In the genomic region with DNA sequence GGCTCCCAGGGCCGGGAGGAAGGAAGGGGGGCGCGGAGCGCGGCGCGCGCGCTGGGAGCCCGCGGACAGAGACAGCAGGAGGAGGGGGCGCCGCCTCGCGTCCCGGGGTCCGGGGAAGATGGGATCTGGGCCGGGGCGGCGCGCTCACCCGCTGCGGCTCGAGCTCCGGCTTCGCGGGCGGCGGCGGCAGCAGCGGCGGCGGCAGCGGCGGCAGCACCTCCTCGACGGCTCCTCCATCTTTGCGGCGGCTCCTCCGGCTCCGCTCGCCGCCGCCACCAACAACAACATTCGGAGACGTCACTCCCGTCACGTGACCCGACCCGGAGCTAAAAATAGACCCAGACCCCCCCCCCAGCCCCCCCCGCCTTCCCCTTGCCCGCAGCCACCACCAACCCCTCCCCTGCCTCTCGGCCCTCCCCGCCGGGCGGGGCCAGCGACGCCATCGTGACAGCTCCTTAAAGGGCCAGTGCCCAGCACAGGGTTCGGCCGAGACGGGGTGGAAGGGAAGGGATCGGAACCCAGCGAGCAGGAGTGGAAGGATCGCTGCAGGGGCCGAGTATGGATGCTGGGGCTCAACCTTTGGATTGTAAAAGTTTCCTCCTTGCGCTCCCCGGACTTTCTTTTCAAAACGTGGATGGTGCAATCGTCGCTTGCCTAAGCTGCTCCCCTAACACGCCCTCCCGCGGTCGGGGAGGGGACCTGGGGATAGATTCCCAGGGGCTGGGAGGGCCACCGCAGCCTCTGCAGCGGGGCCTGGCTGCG, we compare ENCODE assay signal across 1 cellular context.
A peak's percentile ranks its signal among the peaks of the same experiment; 100 is the strongest.
TF ChIP-seq lines count a peak whose summit lies in the region.

HDAC5 (minus strand) TSS at position 286 of the 762 bp plus-strand sequence. CDS start 6,126 bp downstream, outside the sequence.

TF ChIP-seq in HepG2, 621 proteins besides CTCF, POLR2A, EP300 and RAD21 (continued from another document and continues in another):
- TF ChIP-seq, protein P1, sequence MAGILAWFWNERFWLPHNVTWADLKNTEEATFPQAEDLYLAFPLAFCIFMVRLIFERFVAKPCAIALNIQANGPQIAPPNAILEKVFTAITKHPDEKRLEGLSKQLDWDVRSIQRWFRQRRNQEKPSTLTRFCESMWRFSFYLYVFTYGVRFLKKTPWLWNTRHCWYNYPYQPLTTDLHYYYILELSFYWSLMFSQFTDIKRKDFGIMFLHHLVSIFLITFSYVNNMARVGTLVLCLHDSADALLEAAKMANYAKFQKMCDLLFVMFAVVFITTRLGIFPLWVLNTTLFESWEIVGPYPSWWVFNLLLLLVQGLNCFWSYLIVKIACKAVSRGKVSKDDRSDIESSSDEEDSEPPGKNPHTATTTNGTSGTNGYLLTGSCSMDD (CRISPR knock-in tag; IDR thresholded peaks at IDR 0.05) = no peak
- TF ChIP-seq ZHX2 (IDR thresholded peaks at IDR 0.05; ENCODE audit: low read depth) (peak; percentile 63; the same call in 1 of the 2 replicates), ZHX2 (CRISPR knock-in tag; IDR thresholded peaks at IDR 0.05; ENCODE audit: borderline replicate concordance) (no peak), ZNF749 (CRISPR knock-in tag; IDR thresholded peaks at IDR 0.05; ENCODE audit: borderline replicate concordance) (peak; percentile 17; the same call in 1 of the 2 replicates), NFIB (CRISPR knock-in tag; IDR thresholded peaks at IDR 0.05; ENCODE audit: borderline replicate concordance) (no peak), ZNF576 (CRISPR knock-in tag; IDR thresholded peaks at IDR 0.05) (no peak), PAWR (CRISPR knock-in tag; IDR thresholded peaks at IDR 0.05; ENCODE audit: borderline replicate concordance) (no peak), SATB2 (CRISPR knock-in tag; IDR thresholded peaks at IDR 0.05) (no peak), ZNF879 (CRISPR knock-in tag; IDR thresholded peaks at IDR 0.05) (no peak), CHCHD3 (CRISPR knock-in tag; IDR thresholded peaks at IDR 0.05) (no peak), POLR2G (IDR thresholded peaks at IDR 0.05; ENCODE audit: low read depth, low read length) (peak; percentile 75), GATA4 (IDR thresholded peaks at IDR 0.05; ENCODE audit: borderline replicate concordance, low read depth) (peak; percentile 48; the same call in 1 of the 2 replicates), ZNF652 (CRISPR knock-in tag; IDR thresholded peaks at IDR 0.05; ENCODE audit: borderline replicate concordance, low read depth) (no peak; the same call in 1 of the 2 replicates), ZNF160 (CRISPR knock-in tag; IDR thresholded peaks at IDR 0.05) (peak; percentile 85; the same call in 1 of the 2 replicates), ZBTB7A (CRISPR knock-in tag; IDR thresholded peaks at IDR 0.05) (peak; percentile 36; the same call in 1 of the 2 replicates), EZH2 (conservative IDR thresholded peaks at IDR 0.05; ENCODE audit: low read depth, low read length) (no peak), KLF6 (CRISPR knock-in tag; IDR thresholded peaks at IDR 0.05) (no peak), ZNF766 (CRISPR knock-in tag; IDR thresholded peaks at IDR 0.05; ENCODE audit: borderline replicate concordance) (no peak), ZBTB25 (CRISPR knock-in tag; IDR thresholded peaks at IDR 0.05) (peak; percentile 58; the same call in 1 of the 2 replicates), ZFP37 (CRISPR knock-in tag; IDR thresholded peaks at IDR 0.05; ENCODE audit: borderline replicate concordance) (no peak), ZNF431 (CRISPR knock-in tag; IDR thresholded peaks at IDR 0.05; ENCODE audit: borderline replicate concordance, low read depth) (peak; percentile 87), JDP2 (CRISPR knock-in tag; IDR thresholded peaks at IDR 0.05; ENCODE audit: borderline replicate concordance) (no peak), RARA (CRISPR knock-in tag; IDR thresholded peaks at IDR 0.05) (peak; percentile 31; the same call in 1 of the 2 replicates), ZIK1 (CRISPR knock-in tag; IDR thresholded peaks at IDR 0.05; ENCODE audit: borderline replicate concordance, low read depth) (peak; percentile 83), CEBPB (IDR thresholded peaks at IDR 0.05; ENCODE audit: borderline replicate concordance, low read depth, low read length) (peak; percentile 97), ELF4 (CRISPR knock-in tag; IDR thresholded peaks at IDR 0.05; ENCODE audit: borderline replicate concordance) (no peak)
- TF ChIP-seq, protein P2, sequence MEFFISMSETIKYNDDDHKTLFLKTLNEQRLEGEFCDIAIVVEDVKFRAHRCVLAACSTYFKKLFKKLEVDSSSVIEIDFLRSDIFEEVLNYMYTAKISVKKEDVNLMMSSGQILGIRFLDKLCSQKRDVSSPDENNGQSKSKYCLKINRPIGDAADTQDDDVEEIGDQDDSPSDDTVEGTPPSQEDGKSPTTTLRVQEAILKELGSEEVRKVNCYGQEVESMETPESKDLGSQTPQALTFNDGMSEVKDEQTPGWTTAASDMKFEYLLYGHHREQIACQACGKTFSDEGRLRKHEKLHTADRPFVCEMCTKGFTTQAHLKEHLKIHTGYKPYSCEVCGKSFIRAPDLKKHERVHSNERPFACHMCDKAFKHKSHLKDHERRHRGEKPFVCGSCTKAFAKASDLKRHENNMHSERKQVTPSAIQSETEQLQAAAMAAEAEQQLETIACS (CRISPR knock-in tag; IDR thresholded peaks at IDR 0.05) = no peak; the same call in 1 of the 2 replicates
- TF ChIP-seq, protein P3, sequence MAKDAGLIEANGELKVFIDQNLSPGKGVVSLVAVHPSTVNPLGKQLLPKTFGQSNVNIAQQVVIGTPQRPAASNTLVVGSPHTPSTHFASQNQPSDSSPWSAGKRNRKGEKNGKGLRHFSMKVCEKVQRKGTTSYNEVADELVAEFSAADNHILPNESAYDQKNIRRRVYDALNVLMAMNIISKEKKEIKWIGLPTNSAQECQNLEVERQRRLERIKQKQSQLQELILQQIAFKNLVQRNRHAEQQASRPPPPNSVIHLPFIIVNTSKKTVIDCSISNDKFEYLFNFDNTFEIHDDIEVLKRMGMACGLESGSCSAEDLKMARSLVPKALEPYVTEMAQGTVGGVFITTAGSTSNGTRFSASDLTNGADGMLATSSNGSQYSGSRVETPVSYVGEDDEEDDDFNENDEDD (CRISPR knock-in tag; IDR thresholded peaks at IDR 0.05; ENCODE audit: borderline replicate concordance) = peak; percentile 10; the same call in 1 of the 2 replicates
- TF ChIP-seq, protein P4, sequence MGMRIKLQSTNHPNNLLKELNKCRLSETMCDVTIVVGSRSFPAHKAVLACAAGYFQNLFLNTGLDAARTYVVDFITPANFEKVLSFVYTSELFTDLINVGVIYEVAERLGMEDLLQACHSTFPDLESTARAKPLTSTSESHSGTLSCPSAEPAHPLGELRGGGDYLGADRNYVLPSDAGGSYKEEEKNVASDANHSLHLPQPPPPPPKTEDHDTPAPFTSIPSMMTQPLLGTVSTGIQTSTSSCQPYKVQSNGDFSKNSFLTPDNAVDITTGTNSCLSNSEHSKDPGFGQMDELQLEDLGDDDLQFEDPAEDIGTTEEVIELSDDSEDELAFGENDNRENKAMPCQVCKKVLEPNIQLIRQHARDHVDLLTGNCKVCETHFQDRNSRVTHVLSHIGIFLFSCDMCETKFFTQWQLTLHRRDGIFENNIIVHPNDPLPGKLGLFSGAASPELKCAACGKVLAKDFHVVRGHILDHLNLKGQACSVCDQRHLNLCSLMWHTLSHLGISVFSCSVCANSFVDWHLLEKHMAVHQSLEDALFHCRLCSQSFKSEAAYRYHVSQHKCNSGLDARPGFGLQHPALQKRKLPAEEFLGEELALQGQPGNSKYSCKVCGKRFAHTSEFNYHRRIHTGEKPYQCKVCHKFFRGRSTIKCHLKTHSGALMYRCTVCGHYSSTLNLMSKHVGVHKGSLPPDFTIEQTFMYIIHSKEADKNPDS (CRISPR knock-in tag; IDR thresholded peaks at IDR 0.05) = no peak
- TF ChIP-seq, protein P5, sequence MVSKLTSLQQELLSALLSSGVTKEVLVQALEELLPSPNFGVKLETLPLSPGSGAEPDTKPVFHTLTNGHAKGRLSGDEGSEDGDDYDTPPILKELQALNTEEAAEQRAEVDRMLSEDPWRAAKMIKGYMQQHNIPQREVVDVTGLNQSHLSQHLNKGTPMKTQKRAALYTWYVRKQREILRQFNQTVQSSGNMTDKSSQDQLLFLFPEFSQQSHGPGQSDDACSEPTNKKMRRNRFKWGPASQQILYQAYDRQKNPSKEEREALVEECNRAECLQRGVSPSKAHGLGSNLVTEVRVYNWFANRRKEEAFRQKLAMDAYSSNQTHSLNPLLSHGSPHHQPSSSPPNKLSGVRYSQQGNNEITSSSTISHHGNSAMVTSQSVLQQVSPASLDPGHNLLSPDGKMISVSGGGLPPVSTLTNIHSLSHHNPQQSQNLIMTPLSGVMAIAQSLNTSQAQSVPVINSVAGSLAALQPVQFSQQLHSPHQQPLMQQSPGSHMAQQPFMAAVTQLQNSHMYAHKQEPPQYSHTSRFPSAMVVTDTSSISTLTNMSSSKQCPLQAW (CRISPR knock-in tag; IDR thresholded peaks at IDR 0.05) = peak; percentile 91
- TF ChIP-seq, protein P6, sequence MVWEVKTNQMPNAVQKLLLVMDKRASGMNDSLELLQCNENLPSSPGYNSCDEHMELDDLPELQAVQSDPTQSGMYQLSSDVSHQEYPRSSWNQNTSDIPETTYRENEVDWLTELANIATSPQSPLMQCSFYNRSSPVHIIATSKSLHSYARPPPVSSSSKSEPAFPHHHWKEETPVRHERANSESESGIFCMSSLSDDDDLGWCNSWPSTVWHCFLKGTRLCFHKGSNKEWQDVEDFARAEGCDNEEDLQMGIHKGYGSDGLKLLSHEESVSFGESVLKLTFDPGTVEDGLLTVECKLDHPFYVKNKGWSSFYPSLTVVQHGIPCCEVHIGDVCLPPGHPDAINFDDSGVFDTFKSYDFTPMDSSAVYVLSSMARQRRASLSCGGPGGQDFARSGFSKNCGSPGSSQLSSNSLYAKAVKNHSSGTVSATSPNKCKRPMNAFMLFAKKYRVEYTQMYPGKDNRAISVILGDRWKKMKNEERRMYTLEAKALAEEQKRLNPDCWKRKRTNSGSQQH (CRISPR knock-in tag; IDR thresholded peaks at IDR 0.05; ENCODE audit: low read depth) = peak; percentile 78; the same call in 1 of the 2 replicates
- TF ChIP-seq, protein P7, sequence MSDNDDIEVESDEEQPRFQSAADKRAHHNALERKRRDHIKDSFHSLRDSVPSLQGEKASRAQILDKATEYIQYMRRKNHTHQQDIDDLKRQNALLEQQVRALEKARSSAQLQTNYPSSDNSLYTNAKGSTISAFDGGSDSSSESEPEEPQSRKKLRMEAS (IDR thresholded peaks at IDR 0.05) = peak; percentile 94
- TF ChIP-seq, protein P8, sequence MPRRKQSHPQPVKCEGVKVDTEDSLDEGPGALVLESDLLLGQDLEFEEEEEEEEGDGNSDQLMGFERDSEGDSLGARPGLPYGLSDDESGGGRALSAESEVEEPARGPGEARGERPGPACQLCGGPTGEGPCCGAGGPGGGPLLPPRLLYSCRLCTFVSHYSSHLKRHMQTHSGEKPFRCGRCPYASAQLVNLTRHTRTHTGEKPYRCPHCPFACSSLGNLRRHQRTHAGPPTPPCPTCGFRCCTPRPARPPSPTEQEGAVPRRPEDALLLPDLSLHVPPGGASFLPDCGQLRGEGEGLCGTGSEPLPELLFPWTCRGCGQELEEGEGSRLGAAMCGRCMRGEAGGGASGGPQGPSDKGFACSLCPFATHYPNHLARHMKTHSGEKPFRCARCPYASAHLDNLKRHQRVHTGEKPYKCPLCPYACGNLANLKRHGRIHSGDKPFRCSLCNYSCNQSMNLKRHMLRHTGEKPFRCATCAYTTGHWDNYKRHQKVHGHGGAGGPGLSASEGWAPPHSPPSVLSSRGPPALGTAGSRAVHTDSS (CRISPR knock-in tag; conservative IDR thresholded peaks at IDR 0.05) = no peak
